Comparison of ENCODE assay signal across 28 cellular contexts in genomic region chr5:73913971-73914370, GRCh38.
"Had no signal": no experiment of that assay in that cellular context is flagged by ENCODE, and none has a peak within 500 bp of the region (broad histone marks: within the 10 kb centered on the region; RNA-seq: fewer than 3 reads in every experiment).

No MANE protein-coding gene starts in this region.

- H3K36me3 ChIP-seq: left ventricle myocardium inferior, prostate gland had no signal

- ATAC-seq: left colon, natural killer cell, pancreas, right cardiac atrium, sciatic nerve, upper lobe of right lung had no signal

- H3K4me3 ChIP-seq: left ventricle myocardium inferior, lung, pancreas, prostate gland, skin epidermis, suprapubic skin, thoracic aorta, tibial artery, upper lobe of right lung had no signal

- H3K36me3 Mint-ChIP-seq: immature natural killer cell, mesothelial cell of epicardium, naive B cell, natural killer cell had no signal

- H3K4me1 Mint-ChIP-seq: immature natural killer cell, naive B cell, natural killer cell had no signal

- H3K27me3 ChIP-seq: pancreas, suprapubic skin, tibial artery, upper lobe of right lung had no signal

- H3K9me3 Mint-ChIP-seq: immature natural killer cell; mesothelial cell of epicardium; naive B cell; natural killer cell; stimulated activated naive CD8-positive, alpha-beta T cell treated with anti-CD3 and anti-CD28 coated beads, Interleukin-15, Interleukin-2, amounts not matched to agents 100 ng/mL and 50 ng/mL, for 24 hours had no signal

- DNase-seq: hypothalamus; immature natural killer cell; kidney; left colon; left ventricle myocardium inferior; mesendoderm; naive B cell; natural killer cell; pancreas; posterior cingulate gyrus; retina; stimulated activated CD4-positive, alpha-beta T cell treated with anti-CD3 and anti-CD28 coated beads, Interleukin-12 subunit alpha, Interleukin-12 subunit beta, amount 100 ng/mL, for 4 hours; stimulated activated CD4-positive, alpha-beta T cell treated with anti-CD3 and anti-CD28 coated beads, Interleukin-15, amount 100 ng/mL, for 24 hours; stimulated activated CD4-positive, alpha-beta T cell treated with anti-CD3 and anti-CD28 coated beads, Interleukin-2, amount 100 ng/mL, for 24 hours; stimulated activated CD4-positive, alpha-beta T cell treated with anti-CD3 and anti-CD28 coated beads, Interleukin-4, amount 100 ng/mL, for 1 hour; stimulated activated naive CD4-positive, alpha-beta T cell; tibial artery; trophoblast cell; upper lobe of right lung had no signal

- H3K4me3 Mint-ChIP-seq: immature natural killer cell; mesothelial cell of epicardium; naive B cell; natural killer cell; stimulated activated naive CD8-positive, alpha-beta T cell treated with anti-CD3 and anti-CD28 coated beads, Interleukin-15, Interleukin-2, amounts not matched to agents 100 ng/mL and 50 ng/mL, for 24 hours had no signal

- H3K27me3 Mint-ChIP-seq: stimulated activated naive CD8-positive, alpha-beta T cell treated with anti-CD3 and anti-CD28 coated beads, Interleukin-15, Interleukin-2, amounts not matched to agents 100 ng/mL and 50 ng/mL, for 24 hours had no signal

- H3K27ac ChIP-seq: left ventricle myocardium inferior, pancreas, thoracic aorta, tibial artery, upper lobe of right lung had no signal

- H3K9me3 ChIP-seq: left ventricle myocardium inferior, pancreas, prostate gland, suprapubic skin, thoracic aorta, tibial artery, upper lobe of right lung had no signal

- H3K27ac Mint-ChIP-seq: mesothelial cell of epicardium; naive B cell; natural killer cell; stimulated activated naive CD8-positive, alpha-beta T cell treated with anti-CD3 and anti-CD28 coated beads, Interleukin-15, Interleukin-2, amounts not matched to agents 100 ng/mL and 50 ng/mL, for 24 hours had no signal
